28 cellular contexts compared by ENCODE assay signal in the genomic region with DNA sequence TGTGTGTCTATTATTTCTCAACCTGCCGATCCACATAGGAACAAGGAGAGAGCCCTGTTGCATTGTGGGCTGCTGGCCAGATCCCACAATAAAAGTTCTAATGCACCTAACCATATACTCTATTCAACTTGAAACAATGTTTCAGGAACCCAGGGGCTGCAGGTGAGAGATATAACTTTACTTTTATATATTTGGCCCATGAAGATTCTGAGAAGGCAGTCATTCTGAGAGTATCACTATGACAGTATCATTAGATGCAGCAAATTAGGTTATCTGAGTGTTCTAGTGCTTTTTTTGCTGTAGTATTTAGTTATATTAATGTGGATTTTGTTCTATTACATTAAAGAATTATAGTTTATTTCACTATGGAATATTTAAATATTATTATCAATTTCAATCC.
"Had no signal": no experiment of that assay in that cellular context is flagged by ENCODE, and none has a peak within 500 bp of the region (broad histone marks: within the 10 kb centered on the region; RNA-seq: fewer than 3 reads in every experiment).

No MANE protein-coding gene starts in this region.

- H3K36me3 ChIP-seq: adrenal gland, ascending aorta, cardiac muscle cell, left lung, stomach, suprapubic skin, tibial nerve had no signal

- H3K27me3 ChIP-seq: adrenal gland, ascending aorta, cardiac muscle cell, left lung, neural progenitor cell, stomach, suprapubic skin, tibial nerve had no signal

- H3K9me3 ChIP-seq: adrenal gland, ascending aorta had no signal

- H3K4me3 ChIP-seq: adrenal gland, ascending aorta, cardiac muscle cell, coronary artery, dorsolateral prefrontal cortex, left lung, lung, neural progenitor cell, stomach, suprapubic skin, tibial nerve had no signal

- DNase-seq: activated CD4-positive, alpha-beta memory T cell treated with anti-CD3 and anti-CD28 coated beads for 36 hours; activated CD4-positive, alpha-beta T cell treated with anti-CD3 and anti-CD28 coated beads, Interleukin-2, amount 10 ng/mL, durations not matched to agents 24 days and 14 days; activated CD4-positive, CD25-positive, alpha-beta regulatory T cell treated with anti-CD3 and anti-CD28 coated beads, Interleukin-2, amount 50 U/mL, for 72 hours; activated CD8-positive, alpha-beta memory T cell treated with anti-CD3 and anti-CD28 coated beads, Interleukin-2, amount 50 U/mL, for 4 hours; activated effector memory CD4-positive, alpha-beta T cell treated with anti-CD3 and anti-CD28 coated beads, Interleukin-2, amount 50 U/mL, for 16 hours; activated naive CD4-positive, alpha-beta T cell treated with anti-CD3 and anti-CD28 coated beads for 36 hours; activated naive CD8-positive, alpha-beta T cell treated with anti-CD3 and anti-CD28 coated beads for 36 hours; activated T-cell treated with anti-CD3 and anti-CD28 coated beads, Interleukin-2, amount 50 U/mL, for 1 hour; adrenal gland; dorsolateral prefrontal cortex; effector memory CD4-positive, alpha-beta T cell; left lung; mesendoderm; natural killer cell; right cardiac atrium; stimulated activated CD4-positive, alpha-beta T cell treated with anti-CD3 and anti-CD28 coated beads, Interleukin-15, amount 100 ng/mL, for 24 hours; stimulated activated CD4-positive, alpha-beta T cell treated with anti-CD3 and anti-CD28 coated beads, Interleukin-2, amount 100 ng/mL, for 24 hours; stimulated activated naive B cell treated with anti-CD40 and anti-IgM and Interleukin-4, amounts not matched to agents 10 μg/mL and 1 μg/mL and 100 μg/mL, for 72 hours; stomach had no signal

- H3K27ac ChIP-seq: adrenal gland, ascending aorta, cardiac muscle cell, coronary artery, dorsolateral prefrontal cortex, left lung, neural progenitor cell, stomach, suprapubic skin, tibial nerve had no signal

- FAIRE-seq: frontal cortex, islet of Langerhans had no signal

- H3K4me1 ChIP-seq: adrenal gland, ascending aorta, left lung, neural progenitor cell, stomach, suprapubic skin, tibial nerve had no signal

- ATAC-seq: left lung; natural killer cell; right cardiac atrium; stimulated activated naive B cell treated with anti-CD40 and anti-IgM and Interleukin-4, amounts not matched to agents 10 μg/mL and 1 μg/mL and 100 μg/mL, for 72 hours had no signal
